In the genomic region with DNA sequence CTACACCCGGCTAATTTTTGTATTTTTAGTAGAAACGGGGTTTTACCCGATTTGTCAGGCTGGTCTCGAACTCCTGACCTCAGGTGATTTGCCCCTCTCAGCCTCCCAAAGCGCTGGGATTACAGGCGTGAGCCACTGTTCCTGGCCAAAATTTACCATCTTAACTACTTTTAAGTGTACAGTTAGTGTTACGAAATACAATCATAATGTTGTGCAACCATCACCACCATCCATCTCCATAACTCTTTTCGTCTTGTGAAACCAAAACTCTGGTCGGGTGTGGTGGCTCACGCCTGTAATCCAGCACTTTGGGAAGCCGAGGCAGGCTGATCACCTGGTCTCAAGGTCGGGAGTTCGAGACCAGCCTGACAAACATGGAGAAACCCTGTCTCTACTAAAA, we compare ENCODE assay signal across 19 cellular contexts.
"Had no signal": no experiment of that assay in that cellular context is flagged by ENCODE, and none has a peak within 500 bp of the region (broad histone marks: within the 10 kb centered on the region; RNA-seq: fewer than 3 reads in every experiment).

No MANE protein-coding gene starts in this region.

- H2AFZ ChIP-seq: parathyroid adenoma had no signal

- H3K9ac ChIP-seq: parathyroid adenoma had no signal

- H3K79me2 ChIP-seq: parathyroid adenoma had no signal

- H3K27me3 ChIP-seq: gastrocnemius medialis, left lung, sigmoid colon, testis had no signal

- H3K4me3 ChIP-seq: gastrocnemius medialis, left lung, sigmoid colon, testis had no signal

- ATAC-seq: activated naive CD4-positive, alpha-beta T cell treated with anti-CD3 and anti-CD28 coated beads, Interleukin-2, amount 50 U/mL, for 72 hours; effector memory CD8-positive, alpha-beta T cell; gastrocnemius medialis; left lung; natural killer cell treated with Interleukin-12 subunit alpha and Interleukin-12 subunit beta and Interleukin-15 and Interleukin-18, amount 100 ng/mL, for 72 hours; stimulated activated memory B cell treated with anti-CD40 and anti-IgM and Interleukin-4, amounts not matched to agents 10 μg/mL and 1 μg/mL and 100 μg/mL, for 72 hours; WTC11 had no signal

- H3K9me3 ChIP-seq: testis had no signal

- DNase-seq: activated CD4-positive, alpha-beta memory T cell treated with anti-CD3 and anti-CD28 coated beads for 36 hours; activated CD4-positive, alpha-beta T cell treated with anti-CD3 and anti-CD28 coated beads for 4 hours; activated gamma-delta T cell treated with Interleukin-2 at 50 U/mL for 16 hours; activated T-cell treated with anti-CD3 and anti-CD28 coated beads for 4 hours; amniotic stem cell; effector memory CD8-positive, alpha-beta T cell; gastrocnemius medialis; head of caudate nucleus; kidney; left lung; sigmoid colon; stimulated activated CD4-positive, alpha-beta T cell treated with anti-CD3 and anti-CD28 coated beads, Interleukin-4, amount 100 ng/mL, for 4 hours; testis had no signal

- FAIRE-seq: kidney had no signal

- H3K4me1 ChIP-seq: gastrocnemius medialis, left lung, parathyroid adenoma, sigmoid colon, testis had no signal

- H3K36me3 ChIP-seq: gastrocnemius medialis, left lung, neutrophil, sigmoid colon had no signal

- H3K27ac ChIP-seq: gastrocnemius medialis, left lung, neutrophil, parathyroid adenoma, sigmoid colon, testis had no signal
